Comparison of ENCODE assay signal across 7 cellular contexts in the genomic region with DNA sequence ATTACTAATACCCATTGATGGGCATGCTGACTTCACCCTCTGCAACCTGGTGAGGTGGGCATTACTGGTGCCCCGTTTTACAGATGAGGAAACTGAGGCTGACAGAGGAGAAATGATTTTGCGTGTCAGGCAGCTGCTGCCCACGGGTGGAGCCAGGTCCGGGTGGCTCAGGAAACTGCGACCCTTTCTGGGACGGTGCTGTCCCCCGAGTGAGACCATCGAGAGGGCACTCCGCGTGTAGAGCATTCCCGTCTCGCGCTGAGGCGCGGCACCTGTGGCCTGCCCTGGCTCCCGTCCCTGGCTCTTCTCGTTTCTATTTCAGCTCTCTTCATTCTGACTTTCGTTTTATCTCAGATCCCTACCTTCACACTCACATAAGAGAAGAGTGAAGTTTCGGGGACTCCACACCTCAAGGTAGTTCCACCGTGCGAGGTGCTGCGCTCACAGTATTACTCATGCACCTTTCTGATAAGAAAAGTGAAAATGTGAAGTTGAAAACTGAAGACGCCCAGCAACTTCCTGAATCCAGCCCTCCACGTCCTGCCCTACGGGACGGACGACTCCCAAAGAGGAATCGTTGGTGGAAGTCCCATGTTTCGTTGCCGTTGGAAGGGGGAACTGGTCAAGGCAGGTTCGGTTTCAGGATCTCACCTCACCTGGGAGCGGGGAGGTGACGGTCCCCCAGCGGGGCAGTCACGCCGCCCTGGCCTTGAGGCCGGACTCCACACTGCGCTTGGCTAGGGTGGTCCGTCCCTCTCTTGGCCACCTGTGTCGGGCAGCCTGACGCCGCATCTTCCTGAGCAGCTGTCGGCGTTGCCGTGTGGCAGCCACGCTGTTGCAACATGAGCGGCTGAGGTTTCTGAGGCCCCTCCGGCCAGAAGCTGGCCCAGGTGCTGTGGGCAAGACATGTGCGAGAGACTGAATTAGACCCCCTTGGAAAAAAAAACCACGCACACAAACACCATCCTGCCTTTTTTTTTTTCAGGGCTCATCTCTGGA.
DNase-seq lines count a peak whose midpoint lies in the region; ATAC-seq lines count a peak whose summit lies in the region.

No MANE protein-coding gene starts in this region.

- peak; percentile 39 for DNase-seq in activated T-cell treated with anti-CD3 and anti-CD28 coated beads, Interleukin-2, amount 50 U/mL, for 1 hour
- DNase-seq in stimulated activated CD4-positive, alpha-beta T cell treated with anti-CD3 and anti-CD28 coated beads, Interleukin-2, amount 100 ng/mL, for 24 hours, result peak; percentile 57 to 65
- no peak for DNase-seq in caudate nucleus (lab: John Stamatoyannopoulos, UW)
- DNase-seq in NK-92 treated with Interleukin-12 subunit alpha and Interleukin-12 subunit beta, amount 100 ng/mL, for 24 hours (lab: John Stamatoyannopoulos, UW), result no peak
- no peak for DNase-seq in nucleus accumbens (lab: John Stamatoyannopoulos, UW)

- peak; percentile 50 for ATAC-seq in GM19324 (IDR thresholded peaks at IDR 0.05; ENCODE audit: low FRiP score, unreplicated experiment)
- ATAC-seq in HG03103 (IDR thresholded peaks at IDR 0.05; ENCODE audit: low read depth, unreplicated experiment), result peak; percentile 54

- no peak overlapping the region for H3K27ac ChIP-seq in caudate nucleus (ENCODE audit: low read depth, low read length)

Comparison
In these comparisons a context has a peak if more than half of its experiments do, and no peak if none do; other contexts are left out.
1. DNase-seq: peak in activated T-cell treated with anti-CD3 and anti-CD28 coated beads, Interleukin-2, amount 50 U/mL, for 1 hour (single experiment) and stimulated activated CD4-positive, alpha-beta T cell treated with anti-CD3 and anti-CD28 coated beads, Interleukin-2, amount 100 ng/mL, for 24 hours (2 of 2); none in caudate nucleus (0 of 61), NK-92 treated with Interleukin-12 subunit alpha and Interleukin-12 subunit beta, amount 100 ng/mL, for 24 hours (single experiment) and nucleus accumbens (0 of 56).